Comparison of ENCODE assay signal across 3 cellular contexts in the genomic region with DNA sequence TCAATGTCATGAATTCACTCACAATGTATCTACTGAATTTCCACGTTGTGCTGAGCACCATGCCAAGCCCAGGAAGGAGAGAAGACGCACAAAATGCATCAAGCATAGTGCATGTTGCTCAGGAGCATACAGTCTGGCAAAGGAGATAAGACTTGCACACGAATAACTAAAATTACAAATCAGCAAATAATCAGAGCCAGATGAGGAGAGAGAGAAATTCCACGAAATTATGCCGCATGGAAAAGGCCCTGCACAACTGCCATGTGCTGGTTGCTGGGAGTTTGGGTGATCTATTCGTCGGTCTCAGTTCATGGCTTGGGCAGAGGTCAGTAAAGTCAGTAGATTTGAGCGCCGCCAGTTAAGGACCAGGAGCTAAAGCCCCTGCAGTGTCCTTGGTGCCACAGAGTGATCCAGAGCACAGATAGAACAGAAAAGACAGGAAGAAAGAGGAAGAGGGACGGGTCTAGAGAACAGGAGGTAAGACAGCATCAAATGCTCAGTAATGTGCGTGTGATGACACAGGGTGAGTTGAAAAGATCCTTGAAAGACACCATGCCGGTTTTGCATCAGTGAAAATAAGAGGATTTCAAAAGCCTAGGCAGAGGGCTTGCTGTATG.
TF ChIP-seq lines count a peak whose summit lies in the region.

No MANE protein-coding gene starts in this region.

TF ChIP-seq in GM12891, 5 proteins besides CTCF, POLR2A, EP300 and RAD21 (continued from another document):
- TF ChIP-seq POU2F2 (IDR thresholded peaks at IDR 0.05; ENCODE audit: low read depth, low read length) = no peak
- TF ChIP-seq SPI1 (IDR thresholded peaks at IDR 0.05; ENCODE audit: low read depth, low read length) = no peak
- no peak for TF ChIP-seq PAX5 (IDR thresholded peaks at IDR 0.05; ENCODE audit: insufficient read depth, low read length, severe bottlenecking)
- no peak for TF ChIP-seq POLR2AphosphoS5 (IDR thresholded peaks at IDR 0.05; ENCODE audit: low read depth, low read length)

TF ChIP-seq in GM23338, 12 proteins besides CTCF, POLR2A, EP300 and RAD21 (continues in another document):
- TF ChIP-seq, protein P1, sequence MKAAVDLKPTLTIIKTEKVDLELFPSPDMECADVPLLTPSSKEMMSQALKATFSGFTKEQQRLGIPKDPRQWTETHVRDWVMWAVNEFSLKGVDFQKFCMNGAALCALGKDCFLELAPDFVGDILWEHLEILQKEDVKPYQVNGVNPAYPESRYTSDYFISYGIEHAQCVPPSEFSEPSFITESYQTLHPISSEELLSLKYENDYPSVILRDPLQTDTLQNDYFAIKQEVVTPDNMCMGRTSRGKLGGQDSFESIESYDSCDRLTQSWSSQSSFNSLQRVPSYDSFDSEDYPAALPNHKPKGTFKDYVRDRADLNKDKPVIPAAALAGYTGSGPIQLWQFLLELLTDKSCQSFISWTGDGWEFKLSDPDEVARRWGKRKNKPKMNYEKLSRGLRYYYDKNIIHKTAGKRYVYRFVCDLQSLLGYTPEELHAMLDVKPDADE (IDR thresholded peaks at IDR 0.05) = no peak
- TF ChIP-seq STAT1 (IDR thresholded peaks at IDR 0.05; ENCODE audit: unreplicated experiment) = no peak
- TF ChIP-seq POLR2AphosphoS5 (IDR thresholded peaks at IDR 0.05; ENCODE audit: low read depth) = no peak
- TF ChIP-seq, protein P2, sequence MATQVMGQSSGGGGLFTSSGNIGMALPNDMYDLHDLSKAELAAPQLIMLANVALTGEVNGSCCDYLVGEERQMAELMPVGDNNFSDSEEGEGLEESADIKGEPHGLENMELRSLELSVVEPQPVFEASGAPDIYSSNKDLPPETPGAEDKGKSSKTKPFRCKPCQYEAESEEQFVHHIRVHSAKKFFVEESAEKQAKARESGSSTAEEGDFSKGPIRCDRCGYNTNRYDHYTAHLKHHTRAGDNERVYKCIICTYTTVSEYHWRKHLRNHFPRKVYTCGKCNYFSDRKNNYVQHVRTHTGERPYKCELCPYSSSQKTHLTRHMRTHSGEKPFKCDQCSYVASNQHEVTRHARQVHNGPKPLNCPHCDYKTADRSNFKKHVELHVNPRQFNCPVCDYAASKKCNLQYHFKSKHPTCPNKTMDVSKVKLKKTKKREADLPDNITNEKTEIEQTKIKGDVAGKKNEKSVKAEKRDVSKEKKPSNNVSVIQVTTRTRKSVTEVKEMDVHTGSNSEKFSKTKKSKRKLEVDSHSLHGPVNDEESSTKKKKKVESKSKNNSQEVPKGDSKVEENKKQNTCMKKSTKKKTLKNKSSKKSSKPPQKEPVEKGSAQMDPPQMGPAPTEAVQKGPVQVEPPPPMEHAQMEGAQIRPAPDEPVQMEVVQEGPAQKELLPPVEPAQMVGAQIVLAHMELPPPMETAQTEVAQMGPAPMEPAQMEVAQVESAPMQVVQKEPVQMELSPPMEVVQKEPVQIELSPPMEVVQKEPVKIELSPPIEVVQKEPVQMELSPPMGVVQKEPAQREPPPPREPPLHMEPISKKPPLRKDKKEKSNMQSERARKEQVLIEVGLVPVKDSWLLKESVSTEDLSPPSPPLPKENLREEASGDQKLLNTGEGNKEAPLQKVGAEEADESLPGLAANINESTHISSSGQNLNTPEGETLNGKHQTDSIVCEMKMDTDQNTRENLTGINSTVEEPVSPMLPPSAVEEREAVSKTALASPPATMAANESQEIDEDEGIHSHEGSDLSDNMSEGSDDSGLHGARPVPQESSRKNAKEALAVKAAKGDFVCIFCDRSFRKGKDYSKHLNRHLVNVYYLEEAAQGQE (IDR thresholded peaks at IDR 0.05; ENCODE audit: unreplicated experiment) = no peak
- TF ChIP-seq EZH2 (IDR thresholded peaks at IDR 0.05; ENCODE audit: low read depth, unreplicated experiment) = no peak
- TF ChIP-seq CREB1 (CRISPR knock-in tag; IDR thresholded peaks at IDR 0.05; ENCODE audit: low read depth) = no peak
- no peak for TF ChIP-seq NANOG (IDR thresholded peaks at IDR 0.05; ENCODE audit: borderline replicate concordance)
- TF ChIP-seq ZNF331 (CRISPR knock-in tag; IDR thresholded peaks at IDR 0.05; ENCODE audit: low read depth) = no peak
- TF ChIP-seq ZNF114 (CRISPR knock-in tag; IDR thresholded peaks at IDR 0.05) = no peak
- no peak for TF ChIP-seq JUNB (IDR thresholded peaks at IDR 0.05; ENCODE audit: unreplicated experiment)
- TF ChIP-seq EZH2phosphoT487 (IDR thresholded peaks at IDR 0.05; ENCODE audit: unreplicated experiment) = no peak

TF ChIP-seq in WTC11, 78 proteins besides CTCF, POLR2A, EP300 and RAD21:
- TF ChIP-seq, protein P3, sequence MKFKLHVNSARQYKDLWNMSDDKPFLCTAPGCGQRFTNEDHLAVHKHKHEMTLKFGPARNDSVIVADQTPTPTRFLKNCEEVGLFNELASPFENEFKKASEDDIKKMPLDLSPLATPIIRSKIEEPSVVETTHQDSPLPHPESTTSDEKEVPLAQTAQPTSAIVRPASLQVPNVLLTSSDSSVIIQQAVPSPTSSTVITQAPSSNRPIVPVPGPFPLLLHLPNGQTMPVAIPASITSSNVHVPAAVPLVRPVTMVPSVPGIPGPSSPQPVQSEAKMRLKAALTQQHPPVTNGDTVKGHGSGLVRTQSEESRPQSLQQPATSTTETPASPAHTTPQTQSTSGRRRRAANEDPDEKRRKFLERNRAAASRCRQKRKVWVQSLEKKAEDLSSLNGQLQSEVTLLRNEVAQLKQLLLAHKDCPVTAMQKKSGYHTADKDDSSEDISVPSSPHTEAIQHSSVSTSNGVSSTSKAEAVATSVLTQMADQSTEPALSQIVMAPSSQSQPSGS (CRISPR knock-in tag; IDR thresholded peaks at IDR 0.05; ENCODE audit: borderline replicate concordance, low read depth) = no peak
